28 cellular contexts compared by ENCODE assay signal in genomic region chr16:50216231-50216630, GRCh38.
"Had no signal": no experiment of that assay in that cellular context is flagged by ENCODE, and none has a peak within 500 bp of the region (broad histone marks: within the 10 kb centered on the region; RNA-seq: fewer than 3 reads in every experiment).

No MANE protein-coding gene starts in this region.

- H3K9me3 Mint-ChIP-seq: activated B cell treated with CpG ODN at 0.5 μM for 24 hours; activated naive CD4-positive, alpha-beta T cell treated with anti-CD3 and anti-CD28 coated beads, Interleukin-2, amount 50 U/mL, for 24 hours; activated T-cell treated with anti-CD3 and anti-CD28 coated beads, Interleukin-2, amount 50 U/mL, for 24 hours; brain; central memory CD8-positive, alpha-beta T cell; T-cell had no signal

- H3K27me3 ChIP-seq: MG63 had no signal

- H3K27ac Mint-ChIP-seq: activated B cell treated with CpG ODN at 0.5 μM for 24 hours; activated T-cell treated with anti-CD3 and anti-CD28 coated beads, Interleukin-2, amount 50 U/mL, for 24 hours; brain; T-cell had no signal

- ATAC-seq: Panc1, Right ventricle myocardium inferior, T-cell had no signal

- H3K27me3 Mint-ChIP-seq: activated B cell treated with CpG ODN at 0.5 μM for 24 hours; activated naive CD4-positive, alpha-beta T cell treated with anti-CD3 and anti-CD28 coated beads, Interleukin-2, amount 50 U/mL, for 24 hours; activated T-cell treated with anti-CD3 and anti-CD28 coated beads, Interleukin-2, amount 50 U/mL, for 24 hours; central memory CD8-positive, alpha-beta T cell; T-cell had no signal

- H3K9me3 ChIP-seq: MG63 had no signal

- H3K27ac ChIP-seq: SK-N-MC had no signal

- DNase-seq: activated B cell treated with CpG ODN at 0.5 μM for 24 hours; activated CD4-positive, alpha-beta T cell treated with anti-CD3 and anti-CD28 coated beads for 1 hour; activated CD4-positive, alpha-beta T cell treated with anti-CD3 and anti-CD28 coated beads, Interleukin-2, amount 50 U/mL, for 4 hours; activated gamma-delta T cell treated with Interleukin-2 at 50 U/mL for 16 hours; activated T-cell treated with anti-CD3 and anti-CD28 coated beads, Interleukin-2, amount 50 U/mL, for 24 hours; amygdala; MG63; MV-4-11; NCI-H1092 treated with DMSO at 0.1 percent for 48 hours; NCI-H1417 treated with DMSO at 0.1 percent for 48 hours; NCI-H1694; NCI-H2029; NCI-H2107; NCI-H2171 treated with DMSO at 0.1 percent for 48 hours; NCI-H345; NCI-H510A; NCI-H69; NK-92 treated with Interleukin-12 subunit alpha and Interleukin-12 subunit beta, amount 100 ng/mL, for 24 hours; OCI-M1; RPMI8226; T-cell; T1000 had no signal

- H3K4me3 Mint-ChIP-seq: activated B cell treated with CpG ODN at 0.5 μM for 24 hours; activated naive CD4-positive, alpha-beta T cell treated with anti-CD3 and anti-CD28 coated beads, Interleukin-2, amount 50 U/mL, for 24 hours; activated T-cell treated with anti-CD3 and anti-CD28 coated beads, Interleukin-2, amount 50 U/mL, for 24 hours; brain; central memory CD8-positive, alpha-beta T cell; T-cell had no signal

- H3K4me3 ChIP-seq: MG63, SK-N-MC had no signal

- H3K4me1 Mint-ChIP-seq: brain; central memory CD8-positive, alpha-beta T cell had no signal
